ENCODE assay signal across 16 cellular contexts in genomic region chr5:98787131-98787719, GRCh38. TPM values are rescaled to one million over a fixed set of nuclear protein-coding genes. Genes with fewer than 3 reads are reported as not detected.
DNase-seq lines count a peak whose midpoint lies in the region; ATAC-seq and TF ChIP-seq lines count a peak whose summit lies in the region.
"Had no signal": no experiment of that assay in that cellular context is flagged by ENCODE, and none has a peak within 500 bp of the region (broad histone marks: within the 10 kb centered on the region; RNA-seq: fewer than 3 reads in every experiment).

No MANE protein-coding gene starts in this region.

- CTCF ChIA-PET in activated naive CD4-positive, alpha-beta T cell treated with anti-CD3 and anti-CD28 coated beads for 36 hours (lab: Charles Lee) = interaction anchor here (0.7 to 13.7 kb wide), 6 partner anchors 9 to 273 kb away, joined by 3 to 155 read pairs (median 4); no protein-coding TSS in a partner anchor
- CTCF ChIA-PET in activated naive CD4-positive, alpha-beta T cell treated with anti-CD3 and anti-CD28 coated beads, Interleukin-2, amount 10 ng/mL, durations not matched to agents 7 days and 5 days (lab: Charles Lee) = interaction anchor here (1.2 to 1.7 kb wide), 2 partner anchors 9 to 10 kb away, joined by 4 to 5 read pairs; no protein-coding TSS in a partner anchor

- no peak overlapping the region for H3K4me3 Mint-ChIP-seq in activated naive CD4-positive, alpha-beta T cell treated with anti-CD3 and anti-CD28 coated beads for 36 hours
- H3K4me3 Mint-ChIP-seq in activated naive CD4-positive, alpha-beta T cell treated with anti-CD3 and anti-CD28 coated beads, Interleukin-2, amount 10 ng/mL, durations not matched to agents 7 days and 5 days = no peak overlapping the region
- H3K4me3 Mint-ChIP-seq in neural crest cell = no peak overlapping the region
- H3K4me3 Mint-ChIP-seq in activated T-helper 1 cell treated with anti-CD3 and anti-CD28 coated beads, Interleukin-12 subunit alpha, Interleukin-12 subunit beta, Interleukin-2, Interleukin-4 antibody, amounts not matched to agents 30 ng/mL and 10 ng/mL and 1 ng/mL, durations not matched to agents 14 hours and 24 hours and 36 hours = no peak overlapping the region
- H3K4me3 Mint-ChIP-seq: activated T-cell treated with anti-CD3 and anti-CD28 coated beads, Interleukin-2, amount 50 U/mL, for 24 hours had no signal

- no peak overlapping the region for H3K27ac Mint-ChIP-seq in activated naive CD4-positive, alpha-beta T cell treated with anti-CD3 and anti-CD28 coated beads for 36 hours
- H3K27ac Mint-ChIP-seq in activated naive CD4-positive, alpha-beta T cell treated with anti-CD3 and anti-CD28 coated beads, Interleukin-2, amount 10 ng/mL, durations not matched to agents 7 days and 5 days = no peak overlapping the region
- H3K27ac Mint-ChIP-seq in neural crest cell (ENCODE audit: unreplicated experiment) = peak overlapping the region; percentile 74
- H3K27ac Mint-ChIP-seq in activated T-helper 1 cell treated with anti-CD3 and anti-CD28 coated beads, Interleukin-12 subunit alpha, Interleukin-12 subunit beta, Interleukin-2, Interleukin-4 antibody, amounts not matched to agents 30 ng/mL and 10 ng/mL and 1 ng/mL, durations not matched to agents 14 hours and 24 hours and 36 hours = no peak overlapping the region
- H3K27ac Mint-ChIP-seq: activated T-cell treated with anti-CD3 and anti-CD28 coated beads, Interleukin-2, amount 50 U/mL, for 24 hours had no signal

- TF ChIP-seq CTCF in esophagus squamous epithelium (IDR thresholded peaks at IDR 0.05) = peak in 2 of 6 experiments; percentile 12 to 14
- TF ChIP-seq CTCF in neural crest cell (conservative IDR thresholded peaks at IDR 0.05) = no peak
- TF ChIP-seq CTCF in upper lobe of right lung (IDR thresholded peaks at IDR 0.05) = no peak

- no peaks in the 10 kb centered on the region for H3K9me3 ChIP-seq in esophagus squamous epithelium
- no peaks in the 10 kb centered on the region for H3K9me3 ChIP-seq in upper lobe of right lung
- H3K9me3 ChIP-seq: Peyer's patch, right lobe of liver had no signal

- peak; percentile 48 for ATAC-seq in upper lobe of right lung
- ATAC-seq in HG02973 (IDR thresholded peaks at IDR 0.05; ENCODE audit: unreplicated experiment) = no peak

- peaks cover 51 to 100% (median 59%) of the 10 kb centered on the region in 3 donors for H3K4me1 ChIP-seq in esophagus squamous epithelium
- peaks cover 23% of the 10 kb centered on the region for H3K4me1 ChIP-seq in upper lobe of right lung

- no peak for TF ChIP-seq POLR2A in esophagus squamous epithelium (IDR thresholded peaks at IDR 0.05)

- H3K36me3 ChIP-seq in esophagus squamous epithelium (peaks cover 0 to 6% (median 0%) of the 10 kb centered on the region in 3 donors), upper lobe of right lung (no peaks in the 10 kb centered on the region)
- H3K36me3 ChIP-seq: Peyer's patch, right lobe of liver had no signal

- H3K36me3 Mint-ChIP-seq in activated naive CD4-positive, alpha-beta T cell treated with anti-CD3 and anti-CD28 coated beads for 36 hours (ENCODE audit: low read depth) = peaks cover 4% of the 10 kb centered on the region
- no peaks in the 10 kb centered on the region for H3K36me3 Mint-ChIP-seq in activated naive CD4-positive, alpha-beta T cell treated with anti-CD3 and anti-CD28 coated beads, Interleukin-2, amount 10 ng/mL, durations not matched to agents 7 days and 5 days
- H3K36me3 Mint-ChIP-seq in neural crest cell (ENCODE audit: low read depth) = peaks cover 22% of the 10 kb centered on the region
- no peaks in the 10 kb centered on the region for H3K36me3 Mint-ChIP-seq in activated T-helper 1 cell treated with anti-CD3 and anti-CD28 coated beads, Interleukin-12 subunit alpha, Interleukin-12 subunit beta, Interleukin-2, Interleukin-4 antibody, amounts not matched to agents 30 ng/mL and 10 ng/mL and 1 ng/mL, durations not matched to agents 14 hours and 24 hours and 36 hours (ENCODE audit: low read depth)

- peaks cover 41% of the 10 kb centered on the region for H3K4me1 Mint-ChIP-seq in activated naive CD4-positive, alpha-beta T cell treated with anti-CD3 and anti-CD28 coated beads for 36 hours (ENCODE audit: low read depth)
- no peaks in the 10 kb centered on the region for H3K4me1 Mint-ChIP-seq in activated naive CD4-positive, alpha-beta T cell treated with anti-CD3 and anti-CD28 coated beads, Interleukin-2, amount 10 ng/mL, durations not matched to agents 7 days and 5 days
- H3K4me1 Mint-ChIP-seq in neural crest cell = peaks cover 80% of the 10 kb centered on the region
- H3K4me1 Mint-ChIP-seq in activated T-helper 1 cell treated with anti-CD3 and anti-CD28 coated beads, Interleukin-12 subunit alpha, Interleukin-12 subunit beta, Interleukin-2, Interleukin-4 antibody, amounts not matched to agents 30 ng/mL and 10 ng/mL and 1 ng/mL, durations not matched to agents 14 hours and 24 hours and 36 hours (ENCODE audit: low read depth) = no peaks in the 10 kb centered on the region

- intact Hi-C loops in activated naive CD4-positive, alpha-beta T cell treated with anti-CD3 and anti-CD28 coated beads for 36 hours (cut with micrococcal nuclease) = no loop called here
- intact Hi-C loops in esophagus squamous epithelium (cut with DNase I) = no loop called here
- intact Hi-C loops in upper lobe of right lung (cut with DNase I) = no loop called here
- intact Hi-C loops in activated T-helper 1 cell treated with anti-CD3 and anti-CD28 coated beads, Interleukin-12 subunit alpha, Interleukin-12 subunit beta, Interleukin-2, Interleukin-4 antibody, amounts not matched to agents 30 ng/mL and 10 ng/mL and 1 ng/mL, durations not matched to agents 14 hours and 24 hours and 36 hours (cut with micrococcal nuclease) = no loop called here

- H3K4me3 ChIP-seq in esophagus squamous epithelium = peak overlapping the region in 1 of 4 donors; percentile 31
- H3K4me3 ChIP-seq in upper lobe of right lung = no peak overlapping the region
- H3K4me3 ChIP-seq: Peyer's patch, right lobe of liver had no signal

- no peaks in the 10 kb centered on the region for H3K27me3 Mint-ChIP-seq in activated naive CD4-positive, alpha-beta T cell treated with anti-CD3 and anti-CD28 coated beads for 36 hours (ENCODE audit: low read depth)
- no peaks in the 10 kb centered on the region for H3K27me3 Mint-ChIP-seq in activated naive CD4-positive, alpha-beta T cell treated with anti-CD3 and anti-CD28 coated beads, Interleukin-2, amount 10 ng/mL, durations not matched to agents 7 days and 5 days
- no peaks in the 10 kb centered on the region for H3K27me3 Mint-ChIP-seq in neural crest cell (ENCODE audit: low read depth)
- peaks cover 4% of the 10 kb centered on the region for H3K27me3 Mint-ChIP-seq in activated T-helper 1 cell treated with anti-CD3 and anti-CD28 coated beads, Interleukin-12 subunit alpha, Interleukin-12 subunit beta, Interleukin-2, Interleukin-4 antibody, amounts not matched to agents 30 ng/mL and 10 ng/mL and 1 ng/mL, durations not matched to agents 14 hours and 24 hours and 36 hours (ENCODE audit: insufficient read depth)
- H3K27me3 Mint-ChIP-seq: activated T-cell treated with anti-CD3 and anti-CD28 coated beads, Interleukin-2, amount 50 U/mL, for 24 hours had no signal

- H3K9me3 Mint-ChIP-seq in activated naive CD4-positive, alpha-beta T cell treated with anti-CD3 and anti-CD28 coated beads for 36 hours = no peaks in the 10 kb centered on the region
- H3K9me3 Mint-ChIP-seq in activated naive CD4-positive, alpha-beta T cell treated with anti-CD3 and anti-CD28 coated beads, Interleukin-2, amount 10 ng/mL, durations not matched to agents 7 days and 5 days = no peaks in the 10 kb centered on the region
- H3K9me3 Mint-ChIP-seq in neural crest cell = no peaks in the 10 kb centered on the region
- no peaks in the 10 kb centered on the region for H3K9me3 Mint-ChIP-seq in activated T-helper 1 cell treated with anti-CD3 and anti-CD28 coated beads, Interleukin-12 subunit alpha, Interleukin-12 subunit beta, Interleukin-2, Interleukin-4 antibody, amounts not matched to agents 30 ng/mL and 10 ng/mL and 1 ng/mL, durations not matched to agents 14 hours and 24 hours and 36 hours
- H3K9me3 Mint-ChIP-seq: activated T-cell treated with anti-CD3 and anti-CD28 coated beads, Interleukin-2, amount 50 U/mL, for 24 hours had no signal

- peak; percentile 13 for DNase-seq in activated naive CD4-positive, alpha-beta T cell treated with anti-CD3 and anti-CD28 coated beads for 36 hours
- no peak for DNase-seq in activated naive CD4-positive, alpha-beta T cell treated with anti-CD3 and anti-CD28 coated beads, Interleukin-2, amount 10 ng/mL, durations not matched to agents 7 days and 5 days
- no peak for DNase-seq in esophagus squamous epithelium (lab: John Stamatoyannopoulos, UW)
- DNase-seq in neural crest cell (ENCODE audit: low read depth, low spot score) = no peak
- DNase-seq in upper lobe of right lung = no peak
- no peak for DNase-seq in activated T-helper 1 cell treated with anti-CD3 and anti-CD28 coated beads, Interleukin-12 subunit alpha, Interleukin-12 subunit beta, Interleukin-2, Interleukin-4 antibody, amounts not matched to agents 30 ng/mL and 10 ng/mL and 1 ng/mL, durations not matched to agents 14 hours and 24 hours and 36 hours (ENCODE audit: low spot score)
- no peak for DNase-seq in AML-193 (lab: John Stamatoyannopoulos, UW)
- DNase-seq: activated CD4-positive, alpha-beta T cell treated with anti-CD3 and anti-CD28 coated beads for 4 hours; activated T-cell treated with anti-CD3 and anti-CD28 coated beads, Interleukin-2, amount 50 U/mL, for 24 hours; dermis blood vessel endothelial cell; NCI-H1105; NCI-H446; Peyer's patch; right lobe of liver; T-helper 2 cell had no signal

- H3K27ac ChIP-seq in esophagus squamous epithelium = peak overlapping the region; percentile 60 to 83 (median 79)
- no peak overlapping the region for H3K27ac ChIP-seq in upper lobe of right lung

- 48 to 53% methylated on average over 4 to 5 of the region's 5 CpGs for WGBS in esophagus squamous epithelium, 2 donors

- no peaks in the 10 kb centered on the region for H3K27me3 ChIP-seq in esophagus squamous epithelium
- H3K27me3 ChIP-seq in upper lobe of right lung = no peaks in the 10 kb centered on the region
- H3K27me3 ChIP-seq: Peyer's patch, right lobe of liver had no signal

RNA-seq across cellular contexts. Expression of gene RGMB, which starts 13.8 kb away (rescaled TPM):
- 1 to 10 TPM; 5.0 to 5.9 TPM for total RNA-seq in activated naive CD4-positive, alpha-beta T cell treated with anti-CD3 and anti-CD28 coated beads for 36 hours
- total RNA-seq in esophagus squamous epithelium = 10 to 100 TPM; 13.0 to 31.7 (median 14.2) TPM
- total RNA-seq in neural crest cell = 98.3 and 99.4 TPM in 2 replicates
- total RNA-seq in upper lobe of right lung = 16.8 TPM
- 0.29 and 0.39 TPM in 2 replicates for total RNA-seq in activated T-helper 1 cell treated with anti-CD3 and anti-CD28 coated beads, Interleukin-12 subunit alpha, Interleukin-12 subunit beta, Interleukin-2, Interleukin-4 antibody, amounts not matched to agents 30 ng/mL and 10 ng/mL and 1 ng/mL, durations not matched to agents 14 hours and 24 hours and 36 hours
